Comparison of ENCODE assay signal across 1 cellular context in genomic region chr12:123506059-123506842, GRCh38.
TF ChIP-seq lines count a peak whose summit lies in the region.

No MANE protein-coding gene starts in this region.

TF ChIP-seq in A549, 52 proteins besides CTCF, POLR2A, EP300 and RAD21 (continued from another document):
- no peak for TF ChIP-seq PBX3 (IDR thresholded peaks at IDR 0.05)
- no peak for TF ChIP-seq CBX2 (IDR thresholded peaks at IDR 0.05; ENCODE audit: borderline replicate concordance, low read depth)
- TF ChIP-seq E2F6 (IDR thresholded peaks at IDR 0.05; ENCODE audit: borderline replicate concordance, low read depth) = no peak
